ENCODE assay signal across 8 cellular contexts in genomic region chr21:41817228-41817627, GRCh38. TPM values are rescaled to one million over a fixed set of nuclear protein-coding genes. Genes with fewer than 3 reads are reported as not detected.
DNase-seq lines count a peak whose midpoint lies in the region; ATAC-seq, FAIRE-seq and TF ChIP-seq lines count a peak whose summit lies in the region.

No MANE protein-coding gene starts in this region.

- intact Hi-C loops in OCI-LY7 (cut with micrococcal nuclease; ENCODE audit: unreplicated experiment) (loop anchor here (1.0 to 2.0 kb wide), 2 partner anchors 194 to 205 kb away; partner anchors contain the start of gene ZBTB21), K562 (cut with micrococcal nuclease) (loop anchor here (1.0 to 5.0 kb wide), 4 partner anchors 30 to 205 kb away; no protein-coding TSS in a partner anchor), natural killer cell (cut with micrococcal nuclease) (loop anchor here (5.0 kb wide), 1 partner anchor 535 kb away; no protein-coding TSS in a partner anchor)

- no peaks in the 10 kb centered on the region for H3K27me3 Mint-ChIP-seq in natural killer cell (ENCODE audit: low read depth in 2 of 2)

- TF ChIP-seq RAD21 in K562 (CRISPR knock-in tag; conservative IDR thresholded peaks at IDR 0.05 in 1 of 2, IDR thresholded peaks at IDR 0.05 in 1 of 2): peak; percentile 34 to 76

- peak; percentile 95 for ATAC-seq in K562
- ATAC-seq in natural killer cell: no peak

- peak overlapping the region; percentile 43 for H3K4me2 ChIP-seq in OCI-LY7 (ENCODE audit: low read length)
- H3K4me2 ChIP-seq in K562 (ENCODE audit: insufficient read depth, low read length): no peak overlapping the region

- no peak for TF ChIP-seq EP300 in K562 (IDR thresholded peaks at IDR 0.05; ENCODE audit: low read length)

- H3K27me3 ChIP-seq in HL-60 (ENCODE audit: insufficient read depth, poor library complexity, severe bottlenecking) (no peaks in the 10 kb centered on the region), K562 (ENCODE audit: control insufficient read depth in 2 of 2, insufficient read depth in 2 of 2, low read length in 2 of 2) (no peaks in the 10 kb centered on the region), iPS DF 6.9 (ENCODE audit: control insufficient read depth, insufficient read depth, low read length) (no peaks in the 10 kb centered on the region)

- H4K20me1 ChIP-seq in OCI-LY7 (ENCODE audit: insufficient read depth, low read length): no peaks in the 10 kb centered on the region
- H4K20me1 ChIP-seq in K562 (replicated peaks; ENCODE audit: control insufficient read depth, insufficient read depth, low read length): no peaks in the 10 kb centered on the region

- H3K9ac ChIP-seq in K562 (ENCODE audit: insufficient read depth in 1 of 2, low read depth in 2 of 2, low read length in 2 of 2): no peak overlapping the region

- no peaks in the 10 kb centered on the region for H3K9me3 Mint-ChIP-seq in natural killer cell

- H3K4me3 ChIP-seq in HL-60 (replicated peaks; ENCODE audit: insufficient read depth, low read length) (no peak overlapping the region), OCI-LY7 (ENCODE audit: low read depth, low read length, poor library complexity, severe bottlenecking) (no peak overlapping the region), K562 (no peak overlapping the region), iPS DF 6.9 (ENCODE audit: low read length) (no peak overlapping the region)

- no peaks in the 10 kb centered on the region for H3K9me1 ChIP-seq in K562 (ENCODE audit: control insufficient read depth, insufficient read depth, low read length)

- WGBS in K562 (ENCODE audit: insufficient coverage, low coverage, missing lambda C conversion rate): 7% methylated on average over 3 of the region's 3 CpGs
- WGBS in iPS DF 6.9 (ENCODE audit: insufficient coverage, insufficient read length): no CpG with 5 or more reads among the region's 3 CpGs

- CTCF ChIA-PET in OCI-LY7 (lab: Charles Lee; ENCODE audit: unreplicated experiment): interaction anchor here (1.0 to 1.1 kb wide), 2 partner anchors 58 to 697 kb away, joined by 3 to 4 read pairs; no protein-coding TSS in a partner anchor
- CTCF ChIA-PET in K562 (lab: Yijun Ruan, JAX; ENCODE audit: low intra/inter-chr PET ratio): interaction anchor here (0.6 to 2.6 kb wide), 10 partner anchors 30 to 633 kb away, joined by 3 to 23 read pairs (median 5); no protein-coding TSS in a partner anchor

- H3K4me1 ChIP-seq in OCI-LY7 (ENCODE audit: insufficient read depth, low read length, poor library complexity, severe bottlenecking) (peaks cover 11% of the 10 kb centered on the region), K562 (replicated peaks in 1 of 2; ENCODE audit: control insufficient read depth in 2 of 2, insufficient read depth in 2 of 2, low read length in 2 of 2) (peaks cover 0 to 19% of the 10 kb centered on the region in 2 experiments; a peak in 1 of 5 replicates), iPS DF 6.9 (ENCODE audit: control insufficient read depth, insufficient read depth, low read length) (no peaks in the 10 kb centered on the region)

- TF ChIP-seq CTCF in HL-60 (IDR thresholded peaks at IDR 0.05; ENCODE audit: insufficient read depth, low read length) (no peak), OCI-LY7 (conservative IDR thresholded peaks at IDR 0.05; ENCODE audit: low read length) (peak; percentile 85), K562 (IDR thresholded peaks at IDR 0.05 in 2 of 3, conservative IDR thresholded peaks at IDR 0.05 in 1 of 3; ENCODE audit: insufficient read depth in 2 of 3, low read depth in 1 of 3, low read length in 3 of 3) (peak; percentile 73 to 78 (median 77)), natural killer cell (IDR thresholded peaks at IDR 0.05) (no peak)

- H3K27ac Mint-ChIP-seq in natural killer cell: no peak overlapping the region

- H3K4me3 Mint-ChIP-seq in natural killer cell: no peak overlapping the region

- no peaks in the 10 kb centered on the region for H3K4me1 Mint-ChIP-seq in natural killer cell

- H2AFZ ChIP-seq in OCI-LY7 (ENCODE audit: low read length) (peak overlapping the region; percentile 59; the same call in 1 of the 2 replicates), K562 (ENCODE audit: low read depth, low read length) (no peak overlapping the region)

- no peaks in the 10 kb centered on the region for H3K36me3 Mint-ChIP-seq in natural killer cell

- no peak for TF ChIP-seq POLR2A in K562 (conservative IDR thresholded peaks at IDR 0.05)

- no TSS peak for BruUV-seq in OCI-LY7 (replicated peaks; lab: Mats Ljungman, UMichigan)
- BruUV-seq in K562 (replicated peaks; lab: Mats Ljungman, UMichigan): no TSS peak

- in situ Hi-C loops in K562 (cut with MboI): no loop called here

- H3K9me3 ChIP-seq in OCI-LY7 (ENCODE audit: low read length) (no peaks in the 10 kb centered on the region), K562 (replicated peaks; ENCODE audit: control insufficient read depth, insufficient read depth, low read depth, low read length) (no peaks in the 10 kb centered on the region), iPS DF 6.9 (ENCODE audit: control insufficient read depth, insufficient read depth, low read length) (no peaks in the 10 kb centered on the region)

- H3K36me3 ChIP-seq in OCI-LY7 (ENCODE audit: insufficient read depth, low read length) (peaks cover 44% of the 10 kb centered on the region), K562 (ENCODE audit: control insufficient read depth, insufficient read depth, low read length) (peaks cover 30% of the 10 kb centered on the region; the same call in 1 of the 3 replicates), iPS DF 6.9 (ENCODE audit: control insufficient read depth, insufficient read depth, low read length) (peaks cover 3% of the 10 kb centered on the region; the same call in 1 of the 2 replicates)

- peak; percentile 67 for DNase-seq in NCI-H510A treated with DMSO at 0.1 percent for 48 hours (lab: John Stamatoyannopoulos, UW)
- DNase-seq in NCI-H510A (lab: John Stamatoyannopoulos, UW): no peak
- DNase-seq in HL-60 (ENCODE audit: low read depth in 1 of 2, low spot score in 1 of 2): peak; percentile 36 to 44
- peak; percentile 79 for DNase-seq in OCI-LY7 (ENCODE audit: low spot score)
- DNase-seq in K562 (ENCODE audit: extremely low read depth in 1 of 4, low spot score in 3 of 4): peak; percentile 65 to 81 (median 78)
- DNase-seq in iPS DF 6.9 (ENCODE audit: low read depth, low spot score): peak; percentile 13
- peak; percentile 21 for DNase-seq in stimulated activated CD4-positive, alpha-beta T cell treated with anti-CD3 and anti-CD28 coated beads, Interleukin-12 subunit alpha, Interleukin-12 subunit beta, amount 100 ng/mL, for 4 hours
- no peak for DNase-seq in natural killer cell

- POLR2A ChIA-PET in OCI-LY7 (lab: Charles Lee) (interaction anchor here (0.6 to 1.4 kb wide), 4 partner anchors 8 to 263 kb away, joined by 3 to 7 read pairs (median 4); no protein-coding TSS in a partner anchor), K562 (lab: Yijun Ruan, JAX) (interaction anchor here (0.7 kb wide), 1 partner anchor 29 kb away, joined by 3 read pairs; no protein-coding TSS in a partner anchor)

- FAIRE-seq in K562 (lab: Jason Lieb, UNC): peak; percentile 95

- H3K27ac ChIP-seq in HL-60 (replicated peaks) (no peak overlapping the region), OCI-LY7 (ENCODE audit: low read depth, low read length, poor library complexity, severe bottlenecking) (peak overlapping the region; percentile 38), K562 (ENCODE audit: extremely low read depth, low read depth, low read length) (no peak overlapping the region), iPS DF 6.9 (ENCODE audit: low read length) (no peak overlapping the region)

- H3K9me2 ChIP-seq in OCI-LY7 (ENCODE audit: insufficient read depth, low read length): no peaks in the 10 kb centered on the region

- H3K79me2 ChIP-seq in OCI-LY7 (ENCODE audit: insufficient read depth, low read depth, low read length): no peaks in the 10 kb centered on the region
- H3K79me2 ChIP-seq in K562 (ENCODE audit: control insufficient read depth, insufficient read depth, low read length): no peaks in the 10 kb centered on the region

TF ChIP-seq in K562, 482 proteins besides CTCF, POLR2A, EP300 and RAD21:
- TF ChIP-seq STAG1 (CRISPR knock-in tag; IDR thresholded peaks at IDR 0.05; ENCODE audit: borderline replicate concordance) (peak; percentile 14; the same call in 1 of the 2 replicates), SMC3 (conservative IDR thresholded peaks at IDR 0.05; ENCODE audit: insufficient read depth, low read depth, low read length) (peak; percentile 65), SRF (CRISPR knock-in tag; IDR thresholded peaks at IDR 0.05) (no peak), KLF16 (IDR thresholded peaks at IDR 0.05) (0 out of 2 replicates have a peak, but pooled peaks have one; percentile 34)

RNA-seq across cellular contexts. Expression of gene RIPK4, which starts 50.4 kb away (rescaled TPM):
- total RNA-seq in OCI-LY7 (2014; rRNA removed; shearing (Covaris generic)): 0.13 and 0.19 TPM in 2 replicates
- 0.08 TPM in 1 of 2 replicates, not detected in the other for total RNA-seq in OCI-LY7 (2022)
- not detected in 2 replicates for total RNA-seq in K562 (2011; cell fraction: chromatin; rRNA removed; ENCODE audit: low replicate concordance)
- not detected in 2 replicates for total RNA-seq in K562 (2011; cell fraction: nucleolus; rRNA removed)
- 0.07 TPM in 1 of 2 replicates, not detected in the other for total RNA-seq in K562 (2011; cell fraction: nucleoplasm; rRNA removed)
- not detected in 2 replicates for total RNA-seq in K562 (2014; rRNA removed)
- total RNA-seq in K562 (2014; rRNA removed; fragmentation: Illumina TruSeq; extraction: Trizol): not detected in 2 replicates
- total RNA-seq in K562 (2015; rRNA removed; fragmentation: Illumina TruSeq; extraction: Trizol): not detected in 2 replicates
- total RNA-seq in K562 (2021): 0.09 TPM in 1 of 2 replicates, not detected in the other
- not detected in 2 replicates for polyA plus RNA-seq in K562 (2011; rRNA removed)
- polyA plus RNA-seq in K562 (2011; cell fraction: cytosol; rRNA removed): not detected in 2 replicates
- polyA plus RNA-seq in K562 (2011; cell fraction: nucleus; rRNA removed): not detected in 2 replicates
- polyA plus RNA-seq in K562 (2012): not detected in 2 replicates
- polyA plus RNA-seq in K562 (2014; fragmentation: Illumina TruSeq; extraction: Trizol): not detected in 2 replicates
- not detected for polyA plus RNA-seq in K562 (2014; fragmentation: Nextera tagmentation; extraction: Ambion mirVana)
- polyA plus RNA-seq in K562 (2014; rRNA removed): not detected in 2 replicates
- polyA minus RNA-seq in K562 (2011; rRNA and poly(A)+ RNA removed): not detected in 2 replicates
- not detected in 2 replicates for polyA minus RNA-seq in K562 (2011; cell fraction: cytosol; rRNA and poly(A)+ RNA removed)
- not detected in 2 replicates for polyA minus RNA-seq in K562 (2011; cell fraction: nucleus; rRNA and poly(A)+ RNA removed)
- total RNA-seq in natural killer cell: under 1 TPM in 1 of 3 donors, not detected in 2; 0.09 TPM

Comparison
In these comparisons a context has a peak if more than half of its experiments do, and no peak if none do; other contexts are left out.
1. DNase-seq: peak in NCI-H510A treated with DMSO at 0.1 percent for 48 hours (single experiment), HL-60 (2 of 2), OCI-LY7 (single experiment), K562 (4 of 4), iPS DF 6.9 (single experiment) and stimulated activated CD4-positive, alpha-beta T cell treated with anti-CD3 and anti-CD28 coated beads, Interleukin-12 subunit alpha, Interleukin-12 subunit beta, amount 100 ng/mL, for 4 hours (single experiment); none in NCI-H510A (single experiment) and natural killer cell (single experiment).
2. CTCF ChIP-seq: peak in OCI-LY7 (single experiment) and K562 (3 of 3); none in HL-60 (single experiment) and natural killer cell (single experiment).